ENCODE assay signal across 1 cellular context in genomic region chr15:40545457-40545856, GRCh38.
TF ChIP-seq lines count a peak whose summit lies in the region.

No MANE protein-coding gene starts in this region.

TF ChIP-seq in K562, 482 proteins besides CTCF, POLR2A, EP300 and RAD21:
- TF ChIP-seq CBX2 (IDR thresholded peaks at IDR 0.05; ENCODE audit: insufficient read depth, low read length, poor library complexity, severe bottlenecking) = no peak
- no peak for TF ChIP-seq HIVEP1 (CRISPR knock-in tag; IDR thresholded peaks at IDR 0.05)
- no peak for TF ChIP-seq MEF2D (tag; conservative IDR thresholded peaks at IDR 0.05; ENCODE audit: low read depth)
- no peak for TF ChIP-seq VEZF1 (CRISPR knock-in tag; IDR thresholded peaks at IDR 0.05)
- no peak for TF ChIP-seq PHF8 (IDR thresholded peaks at IDR 0.05; ENCODE audit: borderline replicate concordance, low read length)
- no peak for TF ChIP-seq BACH1 (tag; IDR thresholded peaks at IDR 0.05)
- no peak for TF ChIP-seq ZNF263 (CRISPR knock-in tag; IDR thresholded peaks at IDR 0.05; ENCODE audit: borderline replicate concordance)
- no peak for TF ChIP-seq ATF3 (IDR thresholded peaks at IDR 0.05)
- TF ChIP-seq ATF3 (CRISPR knock-in tag; conservative IDR thresholded peaks at IDR 0.05) = no peak
- TF ChIP-seq ZBTB33 (CRISPR knock-in tag; IDR thresholded peaks at IDR 0.05) = no peak
- TF ChIP-seq DEAF1 (CRISPR knock-in tag; IDR thresholded peaks at IDR 0.05) = no peak
- TF ChIP-seq ZNF398 (CRISPR knock-in tag; IDR thresholded peaks at IDR 0.05) = no peak
